Comparison of ENCODE assay signal across 12 cellular contexts in genomic region chr1:27886744-27887143, GRCh38. TPM values are rescaled to one million over a fixed set of nuclear protein-coding genes. Genes with fewer than 3 reads are reported as not detected.
DNase-seq lines count a peak whose midpoint lies in the region; ATAC-seq and TF ChIP-seq lines count a peak whose summit lies in the region.
"Had no signal": no experiment of that assay in that cellular context is flagged by ENCODE, and none has a peak within 500 bp of the region (broad histone marks: within the 10 kb centered on the region; RNA-seq: fewer than 3 reads in every experiment).

No MANE protein-coding gene starts in this region.

- no peaks in the 10 kb centered on the region for H3K27me3 Mint-ChIP-seq in activated T-cell treated with anti-CD3 and anti-CD28 coated beads, Interleukin-2, amount 50 U/mL, for 4 hours (ENCODE audit: low read depth)
- H3K27me3 Mint-ChIP-seq in activated CD8-positive, alpha-beta T cell treated with anti-CD3 and anti-CD28 coated beads for 36 hours: no peaks in the 10 kb centered on the region
- peaks cover 11% of the 10 kb centered on the region for H3K27me3 Mint-ChIP-seq in GM23338 (ENCODE audit: insufficient read depth, low read depth, poor library complexity)

- no peak for TF ChIP-seq EP300 in stomach (IDR thresholded peaks at IDR 0.05)

- H3K9me2 ChIP-seq in GM23338 (ENCODE audit: insufficient read depth): no peaks in the 10 kb centered on the region

- H3K79me2 ChIP-seq in GM23338 (replicated peaks; ENCODE audit: insufficient read depth): no peaks in the 10 kb centered on the region

- H3K4me3 ChIP-seq in esophagus squamous epithelium: no peak overlapping the region
- peak overlapping the region in 1 of 4 donors; percentile 5 for H3K4me3 ChIP-seq in stomach
- H3K4me3 ChIP-seq in GM23338: no peak overlapping the region
- H3K4me3 ChIP-seq: SJCRH30 had no signal

- H3K36me3 Mint-ChIP-seq in activated T-cell treated with anti-CD3 and anti-CD28 coated beads, Interleukin-2, amount 50 U/mL, for 4 hours (ENCODE audit: insufficient read depth): peaks cover 52% of the 10 kb centered on the region
- H3K36me3 Mint-ChIP-seq in activated CD8-positive, alpha-beta T cell treated with anti-CD3 and anti-CD28 coated beads for 36 hours (ENCODE audit: low read depth): peaks cover 57% of the 10 kb centered on the region
- H3K36me3 Mint-ChIP-seq in GM23338 (ENCODE audit: low read depth): peaks cover 37% of the 10 kb centered on the region

- H4K20me1 ChIP-seq in GM23338 (replicated peaks; ENCODE audit: insufficient read depth): 0 out of 2 replicates have a peak, but pooled peaks cover 3% of the 10 kb centered on the region

- peaks cover 0 to 67% (median 0%) of the 10 kb centered on the region in 3 donors for H3K36me3 ChIP-seq in esophagus squamous epithelium
- H3K36me3 ChIP-seq in stomach: peaks cover 13 to 88% (median 71%) of the 10 kb centered on the region in 4 donors
- H3K36me3 ChIP-seq in GM23338 (ENCODE audit: insufficient read depth): peaks cover 18% of the 10 kb centered on the region

- no peak for TF ChIP-seq POLR2A in esophagus squamous epithelium (IDR thresholded peaks at IDR 0.05)
- no peak for TF ChIP-seq POLR2A in stomach (IDR thresholded peaks at IDR 0.05)

- intact Hi-C loops in activated CD8-positive, alpha-beta T cell treated with anti-CD3 and anti-CD28 coated beads for 36 hours (cut with micrococcal nuclease): no loop called here
- intact Hi-C loops in esophagus squamous epithelium (cut with DNase I) (no loop called here), stomach (cut with DNase I; ENCODE audit: low total_unique reads) (no loop called here)

- no peak for DNase-seq in activated T-cell treated with anti-CD3 and anti-CD28 coated beads, Interleukin-2, amount 50 U/mL, for 4 hours
- DNase-seq in activated T-cell treated with anti-CD3 and anti-CD28 coated beads, Interleukin-2, amount 50 U/mL, for 1 hour: no peak
- DNase-seq in activated CD8-positive, alpha-beta T cell treated with anti-CD3 and anti-CD28 coated beads for 36 hours: no peak
- no peak for DNase-seq in esophagus squamous epithelium (lab: John Stamatoyannopoulos, UW)
- no peak for DNase-seq in stomach
- no peak for DNase-seq in glomerular visceral epithelial cell (ENCODE audit: extremely low spot score)
- no peak for DNase-seq in NCI-H1930 (lab: John Stamatoyannopoulos, UW)
- DNase-seq in GM23338 (ENCODE audit: low spot score): no peak
- DNase-seq: NCI-H2029 treated with DMSO at 0.1 percent for 48 hours had no signal

- POLR2A ChIA-PET in activated CD8-positive, alpha-beta T cell treated with anti-CD3 and anti-CD28 coated beads for 36 hours (lab: Charles Lee): interaction anchor here (0.6 kb wide), 1 partner anchor 24 kb away, joined by 3 read pairs; no protein-coding TSS in a partner anchor

- peak overlapping the region; percentile 42 for H3K4me3 Mint-ChIP-seq in activated T-cell treated with anti-CD3 and anti-CD28 coated beads, Interleukin-2, amount 50 U/mL, for 4 hours
- H3K4me3 Mint-ChIP-seq in activated CD8-positive, alpha-beta T cell treated with anti-CD3 and anti-CD28 coated beads for 36 hours: no peak overlapping the region
- no peak overlapping the region for H3K4me3 Mint-ChIP-seq in GM23338

- H2AFZ ChIP-seq in GM23338: no peak overlapping the region

- H3K9me3 Mint-ChIP-seq in activated T-cell treated with anti-CD3 and anti-CD28 coated beads, Interleukin-2, amount 50 U/mL, for 4 hours: no peaks in the 10 kb centered on the region
- no peaks in the 10 kb centered on the region for H3K9me3 Mint-ChIP-seq in activated CD8-positive, alpha-beta T cell treated with anti-CD3 and anti-CD28 coated beads for 36 hours
- no peaks in the 10 kb centered on the region for H3K9me3 Mint-ChIP-seq in GM23338

- ATAC-seq in activated T-cell treated with anti-CD3 and anti-CD28 coated beads, Interleukin-2, amount 50 U/mL, for 4 hours: peak; percentile 31 to 68
- ATAC-seq in activated CD8-positive, alpha-beta T cell treated with anti-CD3 and anti-CD28 coated beads for 36 hours: peak; percentile 34
- no peak for ATAC-seq in GM23338

- H3K9me3 ChIP-seq in esophagus squamous epithelium (no peaks in the 10 kb centered on the region), stomach (no peaks in the 10 kb centered on the region)
- H3K9me3 ChIP-seq: SJCRH30 had no signal

- peaks cover 86% of the 10 kb centered on the region for H3K4me1 Mint-ChIP-seq in activated T-cell treated with anti-CD3 and anti-CD28 coated beads, Interleukin-2, amount 50 U/mL, for 4 hours (ENCODE audit: low read depth)
- H3K4me1 Mint-ChIP-seq in activated CD8-positive, alpha-beta T cell treated with anti-CD3 and anti-CD28 coated beads for 36 hours (ENCODE audit: low read depth): peaks cover 67% of the 10 kb centered on the region
- H3K4me1 Mint-ChIP-seq in GM23338: no peaks in the 10 kb centered on the region

- no peaks in the 10 kb centered on the region for H3K27me3 ChIP-seq in esophagus squamous epithelium
- H3K27me3 ChIP-seq in stomach: no peaks in the 10 kb centered on the region
- no peaks in the 10 kb centered on the region for H3K27me3 ChIP-seq in GM23338 (ENCODE audit: insufficient read depth)
- H3K27me3 ChIP-seq: SJCRH30 had no signal

- peak overlapping the region; percentile 83 for H3K27ac Mint-ChIP-seq in activated CD8-positive, alpha-beta T cell treated with anti-CD3 and anti-CD28 coated beads for 36 hours
- H3K27ac Mint-ChIP-seq in GM23338: no peak overlapping the region

- peaks cover 8% of the 10 kb centered on the region; the same call in 1 of the 2 replicates for H3F3A ChIP-seq in GM23338 (replicated peaks; ENCODE audit: low read depth)

- H3K4me1 ChIP-seq in esophagus squamous epithelium (peaks cover 0 to 4% (median 0%) of the 10 kb centered on the region in 3 donors), stomach (peaks cover 0 to 28% (median 0%) of the 10 kb centered on the region in 4 donors), GM23338 (ENCODE audit: insufficient read depth) (no peaks in the 10 kb centered on the region)

- 61 to 71% methylated on average over 3 of the region's 3 CpGs for WGBS in esophagus squamous epithelium, 2 donors
- 72 to 81% (median 78%) methylated on average over 3 of the region's 3 CpGs for WGBS in stomach, 5 donors

- TF ChIP-seq CTCF in activated CD8-positive, alpha-beta T cell treated with anti-CD3 and anti-CD28 coated beads for 36 hours (IDR thresholded peaks at IDR 0.05): no peak
- TF ChIP-seq CTCF in esophagus squamous epithelium (IDR thresholded peaks at IDR 0.05) (no peak), stomach (IDR thresholded peaks at IDR 0.05) (no peak), GM23338 (conservative IDR thresholded peaks at IDR 0.05; ENCODE audit: low read depth in 2 of 2) (no peak)

- CTCF ChIA-PET in activated CD8-positive, alpha-beta T cell treated with anti-CD3 and anti-CD28 coated beads for 36 hours (lab: Charles Lee): interaction anchor here (0.6 to 1.2 kb wide), 4 partner anchors 13 to 394 kb away, joined by 3 to 6 read pairs (median 5); partner anchors contain the start of gene THEMIS2

- no peak overlapping the region for H3K4me2 ChIP-seq in GM23338

- H3K27ac ChIP-seq in esophagus squamous epithelium (peak overlapping the region; percentile 14 to 87 (median 33)), stomach (peak overlapping the region in 4 of 5 donors; percentile 37 to 89 (median 61)), GM23338 (ENCODE audit: low read depth) (no peak overlapping the region)
- H3K27ac ChIP-seq: SJCRH30 had no signal

TF ChIP-seq in GM23338, 12 proteins besides CTCF, POLR2A, EP300 and RAD21 (continues in another document):
- TF ChIP-seq EZH2phosphoT487 (IDR thresholded peaks at IDR 0.05; ENCODE audit: unreplicated experiment) (no peak), JUNB (IDR thresholded peaks at IDR 0.05; ENCODE audit: unreplicated experiment) (no peak), ZNF114 (CRISPR knock-in tag; IDR thresholded peaks at IDR 0.05) (no peak), CREB1 (CRISPR knock-in tag; IDR thresholded peaks at IDR 0.05; ENCODE audit: low read depth) (no peak)

RNA-seq across cellular contexts. Expression of gene THEMIS2, which starts 14.4 kb away (rescaled TPM):
- 10 to 100 TPM in 1 of 3 donors, 1 to 10 TPM in 2; 7.5 to 14.2 (median 9.9) TPM for total RNA-seq in activated T-cell treated with anti-CD3 and anti-CD28 coated beads, Interleukin-2, amount 50 U/mL, for 4 hours
- 10 to 100 TPM; 13.8 to 16.0 TPM for total RNA-seq in activated CD8-positive, alpha-beta T cell treated with anti-CD3 and anti-CD28 coated beads for 36 hours
- total RNA-seq in esophagus squamous epithelium: 10 to 100 TPM in 2 of 4 donors, 1 to 10 TPM in 2; 2.0 to 13.9 (median 8.6) TPM
- total RNA-seq in stomach: 10 to 100 TPM in 3 of 5 donors, 1 to 10 TPM in 2; 5.3 to 44.0 (median 17.6) TPM
- 10 to 100 TPM in 2 of 3 donors, 1 to 10 TPM in 1; 9.8 to 18.2 (median 15.6) TPM for polyA plus RNA-seq in stomach
- 19.3 and 32.4 TPM in 2 replicates for total RNA-seq in GM23338 (2014; rRNA removed; shearing (Covaris generic))
- 8.1 and 10.0 TPM in 2 replicates for polyA plus RNA-seq in GM23338 (2016; fragmentation: Nextera tagmentation; extraction: Ambion mirVana)

RNA-seq across cellular contexts. Expression of gene RPA2, which starts 27.6 kb away (rescaled TPM):
- total RNA-seq in activated T-cell treated with anti-CD3 and anti-CD28 coated beads, Interleukin-2, amount 50 U/mL, for 4 hours: 100 to 1,000 TPM; 126 to 136 (median 130) TPM
- total RNA-seq in activated CD8-positive, alpha-beta T cell treated with anti-CD3 and anti-CD28 coated beads for 36 hours: 10 to 100 TPM; 61.6 to 67.2 TPM
- total RNA-seq in esophagus squamous epithelium (10 to 100 TPM; 11.8 to 38.2 (median 23.4) TPM), stomach (10 to 100 TPM in 2 of 5 donors, 1 to 10 TPM in 2, under 1 TPM in 1; 0.58 to 44.4 (median 4.0) TPM)
- polyA plus RNA-seq in stomach (10 to 100 TPM; 21.9 to 37.6 (median 29.1) TPM), GM23338 (2016; fragmentation: Nextera tagmentation; extraction: Ambion mirVana) (58.4 and 60.8 TPM in 2 replicates)
- total RNA-seq in GM23338 (2014; rRNA removed; shearing (Covaris generic)): 47.0 and 55.5 TPM in 2 replicates

RNA-seq across cellular contexts. Expression of gene SMPDL3B, which starts 48.1 kb away (rescaled TPM):
- under 1 TPM; 0.16 to 0.43 (median 0.22) TPM for total RNA-seq in activated T-cell treated with anti-CD3 and anti-CD28 coated beads, Interleukin-2, amount 50 U/mL, for 4 hours
- total RNA-seq in activated CD8-positive, alpha-beta T cell treated with anti-CD3 and anti-CD28 coated beads for 36 hours: under 1 TPM; 0.27 to 0.38 TPM
- total RNA-seq in esophagus squamous epithelium (1 to 10 TPM in 2 of 4 donors, under 1 TPM in 2; 0.76 to 6.3 (median 1.9) TPM), stomach (10 to 100 TPM in 2 of 5 donors, 1 to 10 TPM in 1, under 1 TPM in 1, not detected in 1; 0.89 to 73.6 (median 12.7) TPM)
- polyA plus RNA-seq in stomach (10 to 100 TPM in 1 of 3 donors, 1 to 10 TPM in 2; 2.9 to 17.9 (median 8.0) TPM), GM23338 (2016; fragmentation: Nextera tagmentation; extraction: Ambion mirVana) (39.5 and 40.9 TPM in 2 replicates)
- 78.5 and 83.1 TPM in 2 replicates for total RNA-seq in GM23338 (2014; rRNA removed; shearing (Covaris generic))
- total RNA-seq: LHCN-M2 had no signal
- polyA plus RNA-seq: fibroblast of lung had no signal

RNA-seq across cellular contexts. Expression of gene PPP1R8, which starts 56.2 kb away (rescaled TPM):
- 10 to 100 TPM; 67.7 to 82.5 (median 75.9) TPM for total RNA-seq in activated T-cell treated with anti-CD3 and anti-CD28 coated beads, Interleukin-2, amount 50 U/mL, for 4 hours
- total RNA-seq in activated CD8-positive, alpha-beta T cell treated with anti-CD3 and anti-CD28 coated beads for 36 hours: 10 to 100 TPM; 50.2 to 54.4 TPM
- total RNA-seq in esophagus squamous epithelium (10 to 100 TPM; 21.3 to 41.2 (median 33.4) TPM), stomach (10 to 100 TPM in 3 of 5 donors, 1 to 10 TPM in 1, under 1 TPM in 1; 0.58 to 40.0 (median 22.7) TPM)
- polyA plus RNA-seq in stomach (10 to 100 TPM; 20.4 to 25.1 (median 21.8) TPM), GM23338 (2016; fragmentation: Nextera tagmentation; extraction: Ambion mirVana) (13.4 and 13.6 TPM in 2 replicates)
- total RNA-seq in GM23338 (2014; rRNA removed; shearing (Covaris generic)): 50.5 and 53.8 TPM in 2 replicates
